8 cellular contexts compared by ENCODE assay signal in the genomic region with DNA sequence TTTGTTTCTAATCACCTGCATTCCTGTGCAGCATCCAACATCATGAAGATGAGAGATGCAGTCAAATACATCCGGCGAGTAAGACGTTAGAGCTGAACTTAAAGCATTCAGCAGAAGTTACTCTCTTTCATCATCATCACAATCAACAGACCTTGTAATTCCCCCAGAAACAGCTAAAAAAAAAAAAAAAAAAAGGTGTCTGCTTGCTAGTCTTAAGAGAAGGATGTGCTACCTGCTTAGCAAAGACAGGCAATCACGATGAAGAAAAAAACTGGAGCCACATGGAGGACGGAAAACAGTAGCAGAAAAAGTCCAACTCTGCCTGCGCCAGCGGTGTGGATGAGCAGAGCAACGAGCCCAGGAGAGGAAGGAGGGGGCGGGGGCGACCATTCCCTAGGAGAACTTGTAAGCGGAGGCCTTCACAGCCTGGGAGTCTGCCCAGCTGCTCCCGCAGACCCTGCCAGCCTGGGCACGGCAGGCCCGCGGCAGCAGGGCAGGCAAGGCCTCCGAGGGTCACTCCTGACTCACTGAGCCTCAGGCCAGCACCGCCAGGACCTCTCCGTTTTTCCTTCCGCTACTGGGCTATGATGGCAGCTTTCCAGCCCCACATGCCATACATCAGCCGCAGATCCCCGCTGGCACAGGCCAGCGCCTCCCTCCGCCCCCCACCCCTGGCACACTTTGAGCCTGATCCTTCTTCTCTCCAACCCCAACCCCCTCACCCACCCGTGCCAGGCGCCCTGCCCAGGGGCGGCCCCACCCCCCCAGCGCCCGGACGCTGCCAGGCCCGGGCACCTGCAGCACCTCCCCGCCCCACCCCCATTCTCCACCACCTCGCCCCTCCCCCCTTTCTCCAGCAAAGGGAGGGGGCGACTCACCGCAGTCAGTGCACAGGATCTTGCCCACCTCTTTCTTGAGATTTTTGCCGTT. TPM values are rescaled to one million over a fixed set of nuclear protein-coding genes. Genes with fewer than 3 reads are reported as not detected.
A peak's percentile ranks its signal among the peaks of the same experiment; 100 is the strongest.
DNase-seq lines count a peak whose midpoint lies in the region; ATAC-seq, FAIRE-seq and TF ChIP-seq lines count a peak whose summit lies in the region.

No MANE protein-coding gene starts in this region.

- no peak for TF ChIP-seq CTCF in GM12865 (IDR thresholded peaks at IDR 0.05; ENCODE audit: insufficient read depth, low read depth, low read length, missing control alignments)
- no peak for TF ChIP-seq CTCF in HepG2 (CRISPR knock-in tag; IDR thresholded peaks at IDR 0.05)

- no peak overlapping the region for H2AFZ ChIP-seq in HepG2 (ENCODE audit: low read length)

- H3K9me3 ChIP-seq in duodenal mucosa (ENCODE audit: control insufficient read depth in 1 of 2, low read length in 2 of 2) (no peaks in the 10 kb centered on the region), HepG2 (ENCODE audit: low read length) (no peaks in the 10 kb centered on the region), subcutaneous abdominal adipose tissue (ENCODE audit: control insufficient read depth in 5 of 5, low read length in 5 of 5) (no peaks in the 10 kb centered on the region)

- 10% methylated on average over 26 of the region's 35 CpGs for WGBS in HepG2 (ENCODE audit: low lambda C conversion rate)

- H3K36me3 ChIP-seq in duodenal mucosa (ENCODE audit: control insufficient read depth in 1 of 2, insufficient read depth in 2 of 2, low read length in 2 of 2) = no peaks in the 10 kb centered on the region
- no peaks in the 10 kb centered on the region for H3K36me3 ChIP-seq in HepG2 (replicated peaks in 1 of 2; ENCODE audit: control insufficient read depth in 1 of 2, insufficient read depth in 2 of 2, low read length in 2 of 2)
- no peaks in the 10 kb centered on the region for H3K36me3 ChIP-seq in subcutaneous abdominal adipose tissue (ENCODE audit: control insufficient read depth in 5 of 5, insufficient read depth in 5 of 5, low read length in 5 of 5)

- ATAC-seq in HepG2 (peak; percentile 31), HG02763 (IDR thresholded peaks at IDR 0.05; ENCODE audit: unreplicated experiment) (no peak)

- intact Hi-C loops in HepG2 (cut with micrococcal nuclease; ENCODE audit: unreplicated experiment) = no loop called here

- CTCF ChIA-PET in HepG2 (lab: Yijun Ruan, JAX; ENCODE audit: low intra/inter-chr PET ratio, low total read pairs) = no interaction called here

- in situ Hi-C loops in ACHN (cut with HindIII; ENCODE audit: low pct_ligation_motif_present, low pct_unique_long_range_greater_than_20kb, low sequenced_read_pairs) (no loop called here), HepG2 (cut with HindIII; ENCODE audit: extremely low pct_ligation_motif_present, low pct_unique_long_range_greater_than_20kb) (no loop called here)

- H3K79me2 ChIP-seq in HepG2 (ENCODE audit: insufficient read depth, low read length) = no peaks in the 10 kb centered on the region

- no peaks in the 10 kb centered on the region for H4K20me1 ChIP-seq in HepG2 (ENCODE audit: insufficient read depth, low read length)

- FAIRE-seq in RCC 7860 (lab: Jason Lieb, UNC) (no peak), HepG2 (lab: Jason Lieb, UNC) (no peak)

- TF ChIP-seq EP300 in HepG2 (IDR thresholded peaks at IDR 0.05; ENCODE audit: low read depth in 2 of 2, low read length in 2 of 2) = no peak
- no peak for TF ChIP-seq EP300 in HepG2 (CRISPR knock-in tag; IDR thresholded peaks at IDR 0.05; ENCODE audit: borderline replicate concordance)

- H3K27me3 ChIP-seq in duodenal mucosa (ENCODE audit: control insufficient read depth in 1 of 2, insufficient read depth in 2 of 2, low read length in 2 of 2) (peaks cover 28 to 47% of the 10 kb centered on the region in 2 donors), HepG2 (ENCODE audit: control insufficient read depth in 1 of 2, insufficient read depth in 2 of 2, low read length in 2 of 2) (peaks cover 10 to 53% of the 10 kb centered on the region in 2 experiments; a peak in 4 of 5 replicates), subcutaneous abdominal adipose tissue (ENCODE audit: control insufficient read depth in 5 of 5, insufficient read depth in 4 of 5, low read length in 5 of 5) (no peaks in the 10 kb centered on the region)

- peak overlapping the region; percentile 89 for H3K4me3 ChIP-seq in GM12865 (ENCODE audit: low read depth, low read length)
- H3K4me3 ChIP-seq in duodenal mucosa (ENCODE audit: low read depth in 1 of 2, low read length in 2 of 2) = peak overlapping the region; percentile 53 to 75
- peak overlapping the region; percentile 19 to 70 (median 57); a peak in 4 of 6 replicates for H3K4me3 ChIP-seq in HepG2 (replicated peaks in 1 of 3; ENCODE audit: insufficient read depth in 1 of 3, low read depth in 2 of 3, low read length in 3 of 3)
- peak overlapping the region; percentile 68 to 77 (median 72) for H3K4me3 ChIP-seq in subcutaneous abdominal adipose tissue (ENCODE audit: low read depth in 1 of 5, low read length in 5 of 5)

- peaks cover 12% of the 10 kb centered on the region in 2 donors for H3K4me1 ChIP-seq in duodenal mucosa (ENCODE audit: control insufficient read depth in 1 of 2, insufficient read depth in 2 of 2, low read length in 2 of 2)
- H3K4me1 ChIP-seq in HepG2 (ENCODE audit: insufficient read depth, low read length) = peaks cover 6% of the 10 kb centered on the region; the same call in 1 of the 2 replicates
- H3K4me1 ChIP-seq in subcutaneous abdominal adipose tissue (ENCODE audit: control insufficient read depth in 5 of 5, insufficient read depth in 5 of 5, low read length in 5 of 5) = peaks cover 0 to 56% (median 53%) of the 10 kb centered on the region in 5 donors

- H3K4me2 ChIP-seq in HepG2 (ENCODE audit: low read depth, low read length) = peak overlapping the region; percentile 85

- no peak overlapping the region for H3K27ac ChIP-seq in duodenal mucosa (ENCODE audit: low read depth, low read length)
- no peak overlapping the region for H3K27ac ChIP-seq in HepG2 (ENCODE audit: extremely low read length, insufficient read depth, low read length)
- H3K27ac ChIP-seq in subcutaneous abdominal adipose tissue (ENCODE audit: low read depth, low read length) = peak overlapping the region; percentile 54

- POLR2A ChIA-PET in HepG2 (lab: Yijun Ruan, JAX) = no interaction called here

- TF ChIP-seq POLR2A in HepG2 (IDR thresholded peaks at IDR 0.05; ENCODE audit: insufficient read depth in 1 of 2, low read depth in 2 of 2, low read length in 2 of 2) = no peak

- H3K9ac ChIP-seq in duodenal mucosa (ENCODE audit: low read depth in 1 of 2, low read length in 2 of 2) (no peak overlapping the region), HepG2 (ENCODE audit: insufficient read depth, low read depth, low read length) (no peak overlapping the region), subcutaneous abdominal adipose tissue (ENCODE audit: low read length in 5 of 5) (peak overlapping the region; percentile 39 to 72 (median 56))

- no TSS peak for BruUV-seq in HepG2 (replicated peaks; lab: Mats Ljungman, UMichigan)

- DNase-seq in ACHN = peak; percentile 90
- peak; percentile 49 for DNase-seq in GM12865 (ENCODE audit: low read depth)
- DNase-seq in RCC 7860 (ENCODE audit: low spot score) = peak; percentile 69
- no peak for DNase-seq in HepG2 (ENCODE audit: low spot score)
- DNase-seq in central memory CD4-positive, alpha-beta T cell = no peak

- TF ChIP-seq RAD21 in HepG2 (CRISPR knock-in tag; IDR thresholded peaks at IDR 0.05) = no peak

TF ChIP-seq in HepG2, 621 proteins besides CTCF, POLR2A, EP300 and RAD21 (continues in another document):
- no peak for TF ChIP-seq CBX2 (IDR thresholded peaks at IDR 0.05; ENCODE audit: low read depth, low read length)
- 0 out of 2 replicates have a peak, but pooled peaks have one; percentile 51 for TF ChIP-seq CBX2 (CRISPR knock-in tag; IDR thresholded peaks at IDR 0.05; ENCODE audit: low read depth)
- TF ChIP-seq ZFP36L2 (CRISPR knock-in tag; IDR thresholded peaks at IDR 0.05) = no peak
- peak; percentile 74 for TF ChIP-seq HNRNPL (IDR thresholded peaks at IDR 0.05; ENCODE audit: low read depth, low read length)
- no peak for TF ChIP-seq SOX13 (IDR thresholded peaks at IDR 0.05)
- no peak for TF ChIP-seq SOX13 (CRISPR knock-in tag; conservative IDR thresholded peaks at IDR 0.05 in 1 of 2, IDR thresholded peaks at IDR 0.05 in 1 of 2)
- no peak for TF ChIP-seq ZBTB42 (CRISPR knock-in tag; IDR thresholded peaks at IDR 0.05)
- TF ChIP-seq ZNF296 (CRISPR knock-in tag; conservative IDR thresholded peaks at IDR 0.05) = no peak

RNA-seq across cellular contexts. Expression of gene NRG2, which starts 1.3 kb away (rescaled TPM):
- total RNA-seq in HepG2 (2016; rRNA removed; fragmentation: Illumina TruSeq; extraction: Trizol) = not detected in 2 replicates
- total RNA-seq in HepG2 (2016; cell fraction: cytosol; rRNA removed; fragmentation: Illumina TruSeq; extraction: Trizol; ENCODE audit: low read depth) = not detected in 2 replicates
- total RNA-seq in HepG2 (2016; cell fraction: insoluble cytoplasmic fraction; rRNA removed; fragmentation: Illumina TruSeq; extraction: Trizol) = not detected in 2 replicates
- not detected in 2 replicates for total RNA-seq in HepG2 (2016; cell fraction: membrane; rRNA removed; fragmentation: Illumina TruSeq; extraction: Trizol)
- not detected in 2 replicates for total RNA-seq in HepG2 (2016; cell fraction: nucleus; rRNA removed; fragmentation: Illumina TruSeq; extraction: Trizol)
- polyA plus RNA-seq in HepG2 (2011; rRNA removed) = not detected in 2 replicates
- polyA plus RNA-seq in HepG2 (2011; cell fraction: cytosol; rRNA removed) = not detected in 2 replicates
- polyA plus RNA-seq in HepG2 (2011; cell fraction: nucleus; rRNA removed) = not detected in 2 replicates
- polyA plus RNA-seq in HepG2 (2012) = not detected in 2 replicates
- not detected in 2 replicates for polyA plus RNA-seq in HepG2 (2016; cell fraction: cytosol; fragmentation: Illumina TruSeq; extraction: Trizol; ENCODE audit: low read depth)
- not detected in 2 replicates for polyA plus RNA-seq in HepG2 (2016; cell fraction: insoluble cytoplasmic fraction; fragmentation: Illumina TruSeq; extraction: Trizol; ENCODE audit: low read depth)
- polyA plus RNA-seq in HepG2 (2016; cell fraction: membrane; fragmentation: Illumina TruSeq; extraction: Trizol; ENCODE audit: low read depth) = not detected in 2 replicates
- polyA plus RNA-seq in HepG2 (2016; cell fraction: nucleus; fragmentation: Illumina TruSeq; extraction: Trizol; ENCODE audit: insufficient read depth, low read depth) = not detected in 2 replicates
- not detected in 2 replicates for polyA minus RNA-seq in HepG2 (2011; rRNA and poly(A)+ RNA removed; ENCODE audit: low replicate concordance)
- polyA minus RNA-seq in HepG2 (2011; cell fraction: cytosol; rRNA and poly(A)+ RNA removed) = not detected in 2 replicates
- not detected in 2 replicates for polyA minus RNA-seq in HepG2 (2011; cell fraction: nucleus; rRNA and poly(A)+ RNA removed)

Comparison
In these comparisons a context has a peak if more than half of its experiments do, and no peak if none do; other contexts are left out.
1. DNase-seq: peak in ACHN (single experiment), GM12865 (single experiment) and RCC 7860 (single experiment); none in HepG2 (single experiment) and central memory CD4-positive, alpha-beta T cell (single experiment).
2. H3K9ac ChIP-seq: peak in subcutaneous abdominal adipose tissue (5 of 5); none in duodenal mucosa (0 of 2) and HepG2 (single experiment).
3. Peak in every context shown above with its lines, with median percentiles within 50 percentile points of each other: H3K4me3 ChIP-seq.